Comparison of ENCODE assay signal across 5 cellular contexts in genomic region chr15:59162080-59162479, GRCh38.
A peak's percentile ranks its signal among the peaks of the same experiment; 100 is the strongest.
TF ChIP-seq lines count a peak whose summit lies in the region.

No MANE protein-coding gene starts in this region.

TF ChIP-seq in A549, 52 proteins besides CTCF, POLR2A, EP300 and RAD21:
- TF ChIP-seq MAFK (IDR thresholded peaks at IDR 0.05; ENCODE audit: partially characterized antibody) = peak; percentile 94

TF ChIP-seq in IMR-90, 13 proteins besides CTCF, POLR2A, EP300 and RAD21:
- peak; percentile 88 for TF ChIP-seq MAFK (IDR thresholded peaks at IDR 0.05; ENCODE audit: low read depth, low read length)

TF ChIP-seq in K562, 482 proteins besides CTCF, POLR2A, EP300 and RAD21:
- peak; percentile 88 for TF ChIP-seq ZNF316 (IDR thresholded peaks at IDR 0.05)
- TF ChIP-seq MAFK (IDR thresholded peaks at IDR 0.05; ENCODE audit: low read length) = peak; percentile 74
- peak; percentile 83 for TF ChIP-seq C11orf30 (IDR thresholded peaks at IDR 0.05; ENCODE audit: low read depth)
- TF ChIP-seq MAFF (IDR thresholded peaks at IDR 0.05; ENCODE audit: low read length) = peak; percentile 74
- peak; percentile 73 for TF ChIP-seq MAFG (tag; conservative IDR thresholded peaks at IDR 0.05)

TF ChIP-seq in H1, 55 proteins besides CTCF, POLR2A, EP300 and RAD21:
- peak; percentile 28; the same call in 1 of the 2 replicates for TF ChIP-seq MAFK (IDR thresholded peaks at IDR 0.05; ENCODE audit: low read depth, low read length)

TF ChIP-seq in HepG2, 621 proteins besides CTCF, POLR2A, EP300 and RAD21:
- TF ChIP-seq MAFK (conservative IDR thresholded peaks at IDR 0.05 in 1 of 2, IDR thresholded peaks at IDR 0.05 in 1 of 2; ENCODE audit: low read length in 2 of 2) = peak; percentile 88 to 93
- peak; percentile 89 for TF ChIP-seq MAFF (IDR thresholded peaks at IDR 0.05; ENCODE audit: low read depth, low read length)
TF ChIP-seq in HepG2: peak in this region for 2; not testable (repeated sequence) for 619.
